ENCODE assay signal across 8 cellular contexts in genomic region chr5:116557669-116558271, GRCh38. TPM values are rescaled to one million over a fixed set of nuclear protein-coding genes. Genes with fewer than 3 reads are reported as not detected.
DNase-seq lines count a peak whose midpoint lies in the region; ATAC-seq, FAIRE-seq and TF ChIP-seq lines count a peak whose summit lies in the region.

No MANE protein-coding gene starts in this region.

- H3K4me2 ChIP-seq in HepG2 (ENCODE audit: low read depth, low read length): no peak overlapping the region

- peaks cover 62% of the 10 kb centered on the region for H3K79me2 ChIP-seq in HepG2 (ENCODE audit: insufficient read depth, low read length)

- TF ChIP-seq POLR2A in HepG2 (IDR thresholded peaks at IDR 0.05; ENCODE audit: insufficient read depth in 1 of 2, low read depth in 2 of 2, low read length in 2 of 2): no peak

- no peak overlapping the region for H2AFZ ChIP-seq in HepG2 (ENCODE audit: low read length)

- peak; percentile 37 for FAIRE-seq in HepG2 (lab: Jason Lieb, UNC)

- TF ChIP-seq CTCF in HepG2 (CRISPR knock-in tag; IDR thresholded peaks at IDR 0.05): peak; percentile 67

- H3K9ac ChIP-seq in adipocyte (ENCODE audit: low read length) (no peak overlapping the region), HepG2 (ENCODE audit: insufficient read depth, low read depth, low read length) (no peak overlapping the region)

- TF ChIP-seq EP300 in HepG2 (IDR thresholded peaks at IDR 0.05; ENCODE audit: low read depth in 2 of 2, low read length in 2 of 2) (no peak), HepG2 (CRISPR knock-in tag; IDR thresholded peaks at IDR 0.05; ENCODE audit: borderline replicate concordance) (no peak)

- no peak overlapping the region for H3K27ac Mint-ChIP-seq in activated CD4-positive, alpha-beta T cell treated with anti-CD3 and anti-CD28 coated beads for 36 hours
- no peak overlapping the region for H3K27ac Mint-ChIP-seq in activated T-helper 2 cell treated with anti-CD3 and anti-CD28 coated beads, Interferon-gamma antibody, Interleukin-2, Interleukin-4, amounts not matched to agents 10 μg/mL and 5 μg/mL and 100 μg/mL, durations not matched to agents 14 hours and 24 hours and 36 hours

- H3K27me3 Mint-ChIP-seq in activated CD4-positive, alpha-beta T cell treated with anti-CD3 and anti-CD28 coated beads for 36 hours: no peaks in the 10 kb centered on the region
- peaks cover 3% of the 10 kb centered on the region for H3K27me3 Mint-ChIP-seq in activated T-helper 2 cell treated with anti-CD3 and anti-CD28 coated beads, Interferon-gamma antibody, Interleukin-2, Interleukin-4, amounts not matched to agents 10 μg/mL and 5 μg/mL and 100 μg/mL, durations not matched to agents 14 hours and 24 hours and 36 hours (ENCODE audit: low read depth)

- ATAC-seq in HG02798 (IDR thresholded peaks at IDR 0.05; ENCODE audit: poor library complexity, unreplicated experiment) (peak; percentile 62), HepG2 (peak; percentile 60; the same call in 2 of the 3 replicates), GM18870 (IDR thresholded peaks at IDR 0.05; ENCODE audit: unreplicated experiment) (no peak), HG03196 (IDR thresholded peaks at IDR 0.05; ENCODE audit: unreplicated experiment) (no peak)
- ATAC-seq in activated CD4-positive, alpha-beta T cell treated with anti-CD3 and anti-CD28 coated beads for 36 hours: no peak

- in situ Hi-C loops in HepG2 (cut with HindIII; ENCODE audit: extremely low pct_ligation_motif_present, low pct_unique_long_range_greater_than_20kb): no loop called here

- H3K4me1 ChIP-seq in adipocyte (ENCODE audit: control insufficient read depth, insufficient read depth, low read length) (no peaks in the 10 kb centered on the region), HepG2 (ENCODE audit: insufficient read depth, low read length) (peaks cover 22% of the 10 kb centered on the region)

- no peak overlapping the region for H3K4me3 Mint-ChIP-seq in activated CD4-positive, alpha-beta T cell treated with anti-CD3 and anti-CD28 coated beads for 36 hours
- no peak overlapping the region for H3K4me3 Mint-ChIP-seq in activated T-helper 2 cell treated with anti-CD3 and anti-CD28 coated beads, Interferon-gamma antibody, Interleukin-2, Interleukin-4, amounts not matched to agents 10 μg/mL and 5 μg/mL and 100 μg/mL, durations not matched to agents 14 hours and 24 hours and 36 hours (ENCODE audit: low read depth)

- intact Hi-C loops in HepG2 (cut with micrococcal nuclease; ENCODE audit: unreplicated experiment): loop anchor here (1.0 to 5.0 kb wide), 2 partner anchors 391 to 420 kb away; no protein-coding TSS in a partner anchor
- intact Hi-C loops in activated CD4-positive, alpha-beta T cell treated with anti-CD3 and anti-CD28 coated beads for 36 hours (cut with DNase I, micrococcal nuclease): no loop called here
- intact Hi-C loops in activated T-helper 2 cell treated with anti-CD3 and anti-CD28 coated beads, Interferon-gamma antibody, Interleukin-2, Interleukin-4, amounts not matched to agents 10 μg/mL and 5 μg/mL and 100 μg/mL, durations not matched to agents 14 hours and 24 hours and 36 hours (cut with micrococcal nuclease): no loop called here

- no peaks in the 10 kb centered on the region for H3K4me1 Mint-ChIP-seq in activated CD4-positive, alpha-beta T cell treated with anti-CD3 and anti-CD28 coated beads for 36 hours
- H3K4me1 Mint-ChIP-seq in activated T-helper 2 cell treated with anti-CD3 and anti-CD28 coated beads, Interferon-gamma antibody, Interleukin-2, Interleukin-4, amounts not matched to agents 10 μg/mL and 5 μg/mL and 100 μg/mL, durations not matched to agents 14 hours and 24 hours and 36 hours (ENCODE audit: low read depth): no peaks in the 10 kb centered on the region

- H3K4me3 ChIP-seq in adipocyte (ENCODE audit: low read length): no peak overlapping the region
- H3K4me3 ChIP-seq in HepG2 (replicated peaks in 1 of 3; ENCODE audit: insufficient read depth in 1 of 3, low read depth in 2 of 3, low read length in 3 of 3): no peak overlapping the region

- H3K9me3 Mint-ChIP-seq in activated CD4-positive, alpha-beta T cell treated with anti-CD3 and anti-CD28 coated beads for 36 hours (ENCODE audit: low read depth): no peaks in the 10 kb centered on the region
- H3K9me3 Mint-ChIP-seq in activated T-helper 2 cell treated with anti-CD3 and anti-CD28 coated beads, Interferon-gamma antibody, Interleukin-2, Interleukin-4, amounts not matched to agents 10 μg/mL and 5 μg/mL and 100 μg/mL, durations not matched to agents 14 hours and 24 hours and 36 hours: no peaks in the 10 kb centered on the region

- TF ChIP-seq RAD21 in HepG2 (CRISPR knock-in tag; IDR thresholded peaks at IDR 0.05): peak; percentile 67

- POLR2A ChIA-PET in HepG2 (lab: Yijun Ruan, JAX): no interaction called here
- POLR2A ChIA-PET in activated CD4-positive, alpha-beta T cell treated with anti-CD3 and anti-CD28 coated beads for 36 hours (lab: Charles Lee): no interaction called here

- 23% methylated on average over 5 of the region's 5 CpGs for WGBS in HepG2 (ENCODE audit: low lambda C conversion rate)

- H3K9me3 ChIP-seq in adipocyte (ENCODE audit: control insufficient read depth, low read length) (no peaks in the 10 kb centered on the region), HepG2 (ENCODE audit: low read length) (no peaks in the 10 kb centered on the region)

- H3K36me3 Mint-ChIP-seq in activated CD4-positive, alpha-beta T cell treated with anti-CD3 and anti-CD28 coated beads for 36 hours (ENCODE audit: low read depth): no peaks in the 10 kb centered on the region
- no peaks in the 10 kb centered on the region for H3K36me3 Mint-ChIP-seq in activated T-helper 2 cell treated with anti-CD3 and anti-CD28 coated beads, Interferon-gamma antibody, Interleukin-2, Interleukin-4, amounts not matched to agents 10 μg/mL and 5 μg/mL and 100 μg/mL, durations not matched to agents 14 hours and 24 hours and 36 hours (ENCODE audit: low read depth)

- no peaks in the 10 kb centered on the region for H4K20me1 ChIP-seq in HepG2 (ENCODE audit: insufficient read depth, low read length)

- H3K36me3 ChIP-seq in adipocyte (ENCODE audit: control insufficient read depth, insufficient read depth, low read length, severe bottlenecking) (no peaks in the 10 kb centered on the region), HepG2 (replicated peaks in 1 of 2; ENCODE audit: control insufficient read depth in 1 of 2, insufficient read depth in 2 of 2, low read length in 2 of 2) (no peaks in the 10 kb centered on the region)

- H3K27ac ChIP-seq in HepG2 (ENCODE audit: extremely low read length, insufficient read depth, low read length): no peak overlapping the region

- no peaks in the 10 kb centered on the region for H3K27me3 ChIP-seq in adipocyte (replicated peaks; ENCODE audit: control insufficient read depth, insufficient read depth, low read length)
- H3K27me3 ChIP-seq in HepG2 (ENCODE audit: control insufficient read depth in 1 of 2, insufficient read depth in 2 of 2, low read length in 2 of 2): no peaks in the 10 kb centered on the region

- DNase-seq in EH (ENCODE audit: low read depth) (peak; percentile 12), adipocyte (ENCODE audit: low read depth) (peak; percentile 60), HepG2 (ENCODE audit: low spot score) (peak; percentile 39)
- DNase-seq in activated CD4-positive, alpha-beta T cell treated with anti-CD3 and anti-CD28 coated beads for 36 hours: no peak
- no peak for DNase-seq in activated T-helper 2 cell treated with anti-CD3 and anti-CD28 coated beads, Interferon-gamma antibody, Interleukin-2, Interleukin-4, amounts not matched to agents 10 μg/mL and 5 μg/mL and 100 μg/mL, durations not matched to agents 14 hours and 24 hours and 36 hours (ENCODE audit: low spot score)

- no TSS peak for BruUV-seq in HepG2 (replicated peaks; lab: Mats Ljungman, UMichigan)

- CTCF ChIA-PET in HepG2 (lab: Yijun Ruan, JAX; ENCODE audit: low intra/inter-chr PET ratio, low total read pairs): interaction anchor here (0.7 to 1.0 kb wide), 2 partner anchors 390 to 391 kb away, joined by 3 read pairs; no protein-coding TSS in a partner anchor
- CTCF ChIA-PET in activated CD4-positive, alpha-beta T cell treated with anti-CD3 and anti-CD28 coated beads for 36 hours (lab: Charles Lee): interaction anchor here (0.7 kb wide), 1 partner anchor 648 kb away, joined by 3 read pairs; no protein-coding TSS in a partner anchor

TF ChIP-seq in HepG2, 621 proteins besides CTCF, POLR2A, EP300 and RAD21 (continues in another document):
- TF ChIP-seq ZNF543 (CRISPR knock-in tag; IDR thresholded peaks at IDR 0.05) (no peak), STAG1 (CRISPR knock-in tag; IDR thresholded peaks at IDR 0.05) (peak; percentile 73), CBFB (CRISPR knock-in tag; IDR thresholded peaks at IDR 0.05) (no peak)

RNA-seq across cellular contexts. Expression of gene SEMA6A, which starts 16.9 kb away (rescaled TPM):
- 2.9 and 5.1 TPM in 2 replicates for total RNA-seq in HepG2 (2016; rRNA removed; fragmentation: Illumina TruSeq; extraction: Trizol)
- total RNA-seq in HepG2 (2016; cell fraction: cytosol; rRNA removed; fragmentation: Illumina TruSeq; extraction: Trizol; ENCODE audit: low read depth): 2.5 and 3.1 TPM in 2 replicates
- total RNA-seq in HepG2 (2016; cell fraction: insoluble cytoplasmic fraction; rRNA removed; fragmentation: Illumina TruSeq; extraction: Trizol): 3.4 and 5.4 TPM in 2 replicates
- 1.7 and 2.8 TPM in 2 replicates for total RNA-seq in HepG2 (2016; cell fraction: membrane; rRNA removed; fragmentation: Illumina TruSeq; extraction: Trizol)
- total RNA-seq in HepG2 (2016; cell fraction: nucleus; rRNA removed; fragmentation: Illumina TruSeq; extraction: Trizol): 21.0 and 23.5 TPM in 2 replicates
- polyA plus RNA-seq in HepG2 (2011; rRNA removed): 4.6 and 6.5 TPM in 2 replicates
- 3.4 and 5.4 TPM in 2 replicates for polyA plus RNA-seq in HepG2 (2011; cell fraction: cytosol; rRNA removed)
- polyA plus RNA-seq in HepG2 (2011; cell fraction: nucleus; rRNA removed): 11.1 and 19.1 TPM in 2 replicates
- 3.4 and 4.0 TPM in 2 replicates for polyA plus RNA-seq in HepG2 (2012)
- 0.33 and 0.82 TPM in 2 replicates for polyA plus RNA-seq in HepG2 (2016; cell fraction: cytosol; fragmentation: Illumina TruSeq; extraction: Trizol; ENCODE audit: low read depth)
- polyA plus RNA-seq in HepG2 (2016; cell fraction: insoluble cytoplasmic fraction; fragmentation: Illumina TruSeq; extraction: Trizol; ENCODE audit: low read depth): 2.0 and 3.2 TPM in 2 replicates
- 0.60 and 0.90 TPM in 2 replicates for polyA plus RNA-seq in HepG2 (2016; cell fraction: membrane; fragmentation: Illumina TruSeq; extraction: Trizol; ENCODE audit: low read depth)
- polyA plus RNA-seq in HepG2 (2016; cell fraction: nucleus; fragmentation: Illumina TruSeq; extraction: Trizol; ENCODE audit: insufficient read depth, low read depth): 12.6 and 13.9 TPM in 2 replicates
- 0.14 and 17.4 TPM in 2 replicates for polyA minus RNA-seq in HepG2 (2011; rRNA and poly(A)+ RNA removed; ENCODE audit: low replicate concordance)
- polyA minus RNA-seq in HepG2 (2011; cell fraction: cytosol; rRNA and poly(A)+ RNA removed): 8.4 and 16.5 TPM in 2 replicates
- 49.6 and 67.6 TPM in 2 replicates for polyA minus RNA-seq in HepG2 (2011; cell fraction: nucleus; rRNA and poly(A)+ RNA removed)
- total RNA-seq in activated CD4-positive, alpha-beta T cell treated with anti-CD3 and anti-CD28 coated beads for 36 hours: not detected
- total RNA-seq in activated T-helper 2 cell treated with anti-CD3 and anti-CD28 coated beads, Interferon-gamma antibody, Interleukin-2, Interleukin-4, amounts not matched to agents 10 μg/mL and 5 μg/mL and 100 μg/mL, durations not matched to agents 14 hours and 24 hours and 36 hours: 0.67 TPM in 1 of 2 replicates, not detected in the other

Comparison
In these comparisons a context has a peak if more than half of its experiments do, and no peak if none do; other contexts are left out.
1. DNase-seq: peak in EH (single experiment), adipocyte (single experiment) and HepG2 (single experiment); none in activated CD4-positive, alpha-beta T cell treated with anti-CD3 and anti-CD28 coated beads for 36 hours (single experiment) and activated T-helper 2 cell treated with anti-CD3 and anti-CD28 coated beads, Interferon-gamma antibody, Interleukin-2, Interleukin-4, amounts not matched to agents 10 μg/mL and 5 μg/mL and 100 μg/mL, durations not matched to agents 14 hours and 24 hours and 36 hours (single experiment).
2. ATAC-seq: peak in HG02798 (single experiment) and HepG2 (single experiment); none in GM18870 (single experiment), HG03196 (single experiment) and activated CD4-positive, alpha-beta T cell treated with anti-CD3 and anti-CD28 coated beads for 36 hours (single experiment).